8 cellular contexts compared by ENCODE assay signal in the genomic region with DNA sequence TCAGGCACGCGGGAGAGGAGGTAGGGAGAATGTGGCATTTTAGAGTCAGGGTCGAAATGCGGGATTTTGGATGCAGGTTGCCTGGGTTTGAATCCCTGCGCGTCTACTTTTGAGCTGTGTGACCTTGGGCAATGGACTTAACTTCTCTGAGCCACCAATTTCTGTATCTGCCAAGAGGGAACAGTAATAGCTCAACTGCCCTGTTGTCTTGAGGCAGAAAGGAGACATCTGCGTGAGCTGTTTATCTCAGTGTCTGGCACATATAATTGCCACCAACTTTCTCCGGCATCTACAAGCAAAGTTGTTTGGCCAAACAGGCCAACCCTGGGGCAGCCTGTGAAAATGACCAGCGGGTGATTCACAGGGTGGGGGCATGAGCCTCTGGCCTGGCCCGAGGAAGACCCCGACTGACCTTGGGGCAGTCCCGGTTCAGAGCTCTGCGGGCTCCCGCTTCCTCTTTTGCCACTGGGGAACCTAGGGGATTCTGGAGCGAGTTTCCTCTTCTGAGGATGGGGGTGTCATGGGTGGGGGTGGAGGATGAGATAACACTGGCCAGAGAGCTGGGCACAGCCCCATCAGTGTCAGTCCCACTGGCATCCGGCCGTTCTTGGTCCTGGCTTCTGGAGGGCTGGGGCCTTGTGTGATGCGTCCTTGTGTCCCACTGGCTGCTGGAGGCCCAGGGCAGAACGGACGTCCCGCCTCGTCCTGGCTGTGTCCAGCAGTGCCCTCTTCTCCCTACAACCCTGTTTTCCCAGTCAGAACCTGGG. TPM values are rescaled to one million over a fixed set of nuclear protein-coding genes. Genes with fewer than 3 reads are reported as not detected.
DNase-seq lines count a peak whose midpoint lies in the region; ATAC-seq and TF ChIP-seq lines count a peak whose summit lies in the region.

No MANE protein-coding gene starts in this region.

- peak overlapping the region; percentile 60 for H3K4me3 ChIP-seq in Caco-2 (ENCODE audit: low read depth, low read length)
- peak overlapping the region; percentile 57 to 61 (median 59) for H3K4me3 ChIP-seq in right lobe of liver

- POLR2A ChIA-PET in Caco-2 (lab: Charles Lee) = interaction anchor here (0.5 to 0.6 kb wide), 3 partner anchors 33 to 413 kb away, joined by 3 to 4 read pairs (median 4); a partner anchor contains a TSS

- H3K9me3 Mint-ChIP-seq in Caco-2 (ENCODE audit: unreplicated experiment) = no peaks in the 10 kb centered on the region

- CTCF ChIA-PET in Caco-2 (lab: Charles Lee) = no interaction called here

- no peak overlapping the region for H3K27ac Mint-ChIP-seq in Caco-2 (ENCODE audit: unreplicated experiment)

- H3K27me3 Mint-ChIP-seq in Caco-2 (ENCODE audit: insufficient read depth, unreplicated experiment) = no peaks in the 10 kb centered on the region

- H3K27ac ChIP-seq in caudate nucleus (ENCODE audit: low read depth, low read length) (peak overlapping the region; percentile 82), right lobe of liver (peak overlapping the region; percentile 26 to 58 (median 47)), temporal lobe (ENCODE audit: low read depth, low read length) (peak overlapping the region; percentile 74)

- TF ChIP-seq POLR2A in right lobe of liver (IDR thresholded peaks at IDR 0.05) = no peak

- peak overlapping the region; percentile 62 for H3K4me3 Mint-ChIP-seq in Caco-2 (ENCODE audit: unreplicated experiment)

- TSS peak; percentile 33 for BruUV-seq in Caco-2 (replicated peaks; lab: Mats Ljungman, UMichigan)

- ATAC-seq in right lobe of liver = peak; percentile 22 to 45 (median 34)
- no peak for ATAC-seq in HG02571 (IDR thresholded peaks at IDR 0.05; ENCODE audit: unreplicated experiment)
- no peak for ATAC-seq in GM21717 (IDR thresholded peaks at IDR 0.05; ENCODE audit: unreplicated experiment)

- no peaks in the 10 kb centered on the region for H3K4me1 Mint-ChIP-seq in Caco-2 (ENCODE audit: low read depth, unreplicated experiment)

- H3K36me3 ChIP-seq in Caco-2 (ENCODE audit: control insufficient read depth, insufficient read depth, low read length) = no peaks in the 10 kb centered on the region
- no peaks in the 10 kb centered on the region for H3K36me3 ChIP-seq in right lobe of liver

- H3K9me3 ChIP-seq in Caco-2 (no peaks in the 10 kb centered on the region), right lobe of liver (no peaks in the 10 kb centered on the region)

- TF ChIP-seq CTCF in Caco-2 (IDR thresholded peaks at IDR 0.05; ENCODE audit: insufficient read depth in 1 of 2, low read depth in 1 of 2, low read length in 1 of 2, severe bottlenecking in 1 of 2, unreplicated experiment in 1 of 2) (no peak), right lobe of liver (IDR thresholded peaks at IDR 0.05) (no peak)

- H3K27me3 ChIP-seq in Caco-2 (replicated peaks; ENCODE audit: control insufficient read depth, insufficient read depth, low read length) = no peaks in the 10 kb centered on the region
- H3K27me3 ChIP-seq in right lobe of liver = no peaks in the 10 kb centered on the region

- H3K4me1 ChIP-seq in Caco-2 = no peaks in the 10 kb centered on the region
- peaks cover 0 to 3% (median 0%) of the 10 kb centered on the region in 4 donors for H3K4me1 ChIP-seq in right lobe of liver

- DNase-seq in Caco-2 (no peak), NAMALWA (ENCODE audit: low spot score) (peak; percentile 67), caudate nucleus (lab: John Stamatoyannopoulos, UW) (peak in 26 of 61 donors; percentile 13 to 64 (median 30)), right lobe of liver (peak; percentile 60 to 79 (median 65))
- no peak for DNase-seq in stimulated activated CD4-positive, alpha-beta T cell treated with anti-CD3 and anti-CD28 coated beads, Interleukin-1b, Interleukin-23, amount 100 ng/mL, for 48 hours

- 27% methylated on average over 6 of the region's 22 CpGs for WGBS in right lobe of liver (ENCODE audit: insufficient coverage, low coverage, low lambda C conversion rate, missing lambda C conversion rate)

- intact Hi-C loops in Caco-2 (cut with micrococcal nuclease; ENCODE audit: unreplicated experiment) = no loop called here
- intact Hi-C loops in right lobe of liver (cut with DNase I) = no loop called here

- H3K36me3 Mint-ChIP-seq in Caco-2 (ENCODE audit: insufficient read depth, unreplicated experiment) = peaks cover 6% of the 10 kb centered on the region

RNA-seq across cellular contexts. Expression of a gene that starts 1.3 kb away (rescaled TPM):
- 11.1 and 12.8 TPM in 2 replicates for total RNA-seq in Caco-2 (2022)
- total RNA-seq in right lobe of liver = 1 to 10 TPM; 3.5 to 7.9 (median 5.6) TPM
- 159 TPM for total RNA-seq in temporal lobe

Comparison
In these comparisons a context has a peak if more than half of its experiments do, and no peak if none do; other contexts are left out.
1. DNase-seq: peak in NAMALWA (single experiment) and right lobe of liver (3 of 3); none in Caco-2 (0 of 2) and stimulated activated CD4-positive, alpha-beta T cell treated with anti-CD3 and anti-CD28 coated beads, Interleukin-1b, Interleukin-23, amount 100 ng/mL, for 48 hours (single experiment).
2. ATAC-seq: peak in right lobe of liver (4 of 4); none in HG02571 (single experiment) and GM21717 (single experiment).
3. RNA of a gene that starts 1.3 kb away (total RNA-seq): 159 TPM in temporal lobe (single experiment); 11.1 to 12.8 TPM in Caco-2 and 3.5 to 7.9 TPM in right lobe of liver; every median in the first group is over 10 times any median in the second.
4. Peak in every context shown above with its lines, with median percentiles within 50 percentile points of each other: H3K27ac ChIP-seq.